In genomic region chr17:79188048-79188447, GRCh38 we compare ENCODE assay signal across 8 cellular contexts.
DNase-seq lines count a peak whose midpoint lies in the region; ATAC-seq and TF ChIP-seq lines count a peak whose summit lies in the region.
"Had no signal": no experiment of that assay in that cellular context is flagged by ENCODE, and none has a peak within 500 bp of the region (broad histone marks: within the 10 kb centered on the region; RNA-seq: fewer than 3 reads in every experiment).

No MANE protein-coding gene starts in this region.

- H3K4me1 Mint-ChIP-seq in nephron progenitor cell, result peaks cover 4% of the 10 kb centered on the region

- no peak overlapping the region for H3K4me3 Mint-ChIP-seq in nephron progenitor cell

- ATAC-seq in GM21381 (IDR thresholded peaks at IDR 0.05; ENCODE audit: unreplicated experiment), result no peak
- ATAC-seq in HG03378 (IDR thresholded peaks at IDR 0.05; ENCODE audit: unreplicated experiment), result no peak

- no peaks in the 10 kb centered on the region for H3K36me3 Mint-ChIP-seq in nephron progenitor cell (ENCODE audit: low read depth)

- TF ChIP-seq POLR2A in NB4 (IDR thresholded peaks at IDR 0.05; ENCODE audit: extremely low read depth, insufficient read length), result no peak

- no peak overlapping the region for H3K27ac Mint-ChIP-seq in nephron progenitor cell

- DNase-seq in NB4 (ENCODE audit: low read depth) (peak; percentile 26), cardiac fibroblast (ENCODE audit: low read depth in 2 of 2) (peak in 1 of 2 donors; percentile 10), nephron progenitor cell (peak; percentile 64), NCI-H146 treated with DMSO at 0.1 percent for 48 hours (lab: John Stamatoyannopoulos, UW; ENCODE audit: unreplicated experiment) (no peak)
- DNase-seq: left cardiac atrium had no signal

- H3K4me3 ChIP-seq in NB4 (ENCODE audit: low read depth, low read length), result no peak overlapping the region
- no peak overlapping the region for H3K4me3 ChIP-seq in cardiac fibroblast (replicated peaks in 1 of 2; ENCODE audit: low read depth in 2 of 2, low read length in 2 of 2)

- TF ChIP-seq CTCF in GM12874 (IDR thresholded peaks at IDR 0.05; ENCODE audit: insufficient read depth, low read depth, low read length), result peak; percentile 61
- peak; percentile 44 for TF ChIP-seq CTCF in NB4 (IDR thresholded peaks at IDR 0.05; ENCODE audit: low read depth, low read length)
- TF ChIP-seq CTCF in cardiac fibroblast (IDR thresholded peaks at IDR 0.05; ENCODE audit: low read depth, low read length), result peak; percentile 64
- peak; percentile 66 for TF ChIP-seq CTCF in nephron progenitor cell (IDR thresholded peaks at IDR 0.05)

- H3K9me3 Mint-ChIP-seq in nephron progenitor cell, result no peaks in the 10 kb centered on the region

- H3K27me3 Mint-ChIP-seq in nephron progenitor cell (ENCODE audit: low read depth, poor library complexity), result peaks cover 97% of the 10 kb centered on the region
